9 cellular contexts compared by ENCODE assay signal in genomic region chrX:46587158-46587557, GRCh38. TPM values are rescaled to one million over a fixed set of nuclear protein-coding genes. Genes with fewer than 3 reads are reported as not detected.
DNase-seq lines count a peak whose midpoint lies in the region; ATAC-seq and TF ChIP-seq lines count a peak whose summit lies in the region.
"Had no signal": no experiment of that assay in that cellular context is flagged by ENCODE, and none has a peak within 500 bp of the region (broad histone marks: within the 10 kb centered on the region; RNA-seq: fewer than 3 reads in every experiment).

No MANE protein-coding gene starts in this region.

- no peaks in the 10 kb centered on the region for H3K27me3 ChIP-seq in gastrocnemius medialis

- peaks cover 11% of the 10 kb centered on the region for H3K36me3 Mint-ChIP-seq in activated CD4-positive, alpha-beta T cell treated with anti-CD3 and anti-CD28 coated beads, Interleukin-2, amount 10 ng/mL, durations not matched to agents 24 days and 14 days (ENCODE audit: low read depth)
- no peaks in the 10 kb centered on the region for H3K36me3 Mint-ChIP-seq in activated naive CD8-positive, alpha-beta T cell treated with anti-CD3 and anti-CD28 coated beads, Interleukin-2, amount 50 U/mL, for 24 hours (ENCODE audit: low read depth)
- H3K36me3 Mint-ChIP-seq in naive thymus-derived CD8-positive, alpha-beta T cell = no peaks in the 10 kb centered on the region
- H3K36me3 Mint-ChIP-seq: IgD-negative memory B cell had no signal

- peak; percentile 59 for DNase-seq in activated CD4-positive, alpha-beta T cell treated with anti-CD3 and anti-CD28 coated beads, Interleukin-2, amount 10 ng/mL, durations not matched to agents 24 days and 14 days
- DNase-seq in activated CD4-positive, alpha-beta T cell treated with anti-CD3 and anti-CD28 coated beads, Interleukin-2, amount 50 U/mL, for 1 hour = no peak
- DNase-seq in activated naive CD8-positive, alpha-beta T cell treated with anti-CD3 and anti-CD28 coated beads, Interleukin-2, amount 50 U/mL, for 24 hours = no peak
- DNase-seq in gastrocnemius medialis (no peak), SIG-M5 (lab: John Stamatoyannopoulos, UW) (no peak)
- no peak for DNase-seq in effector CD4-positive, alpha-beta T cell
- DNase-seq in naive thymus-derived CD8-positive, alpha-beta T cell = no peak

- no peaks in the 10 kb centered on the region for H3K27me3 Mint-ChIP-seq in activated CD4-positive, alpha-beta T cell treated with anti-CD3 and anti-CD28 coated beads, Interleukin-2, amount 10 ng/mL, durations not matched to agents 24 days and 14 days
- no peaks in the 10 kb centered on the region for H3K27me3 Mint-ChIP-seq in activated naive CD8-positive, alpha-beta T cell treated with anti-CD3 and anti-CD28 coated beads, Interleukin-2, amount 50 U/mL, for 24 hours
- H3K27me3 Mint-ChIP-seq in naive thymus-derived CD8-positive, alpha-beta T cell = no peaks in the 10 kb centered on the region
- H3K27me3 Mint-ChIP-seq: IgD-negative memory B cell had no signal

- H3K9me3 Mint-ChIP-seq in activated CD4-positive, alpha-beta T cell treated with anti-CD3 and anti-CD28 coated beads, Interleukin-2, amount 10 ng/mL, durations not matched to agents 24 days and 14 days = no peaks in the 10 kb centered on the region
- no peaks in the 10 kb centered on the region for H3K9me3 Mint-ChIP-seq in activated naive CD8-positive, alpha-beta T cell treated with anti-CD3 and anti-CD28 coated beads, Interleukin-2, amount 50 U/mL, for 24 hours
- H3K9me3 Mint-ChIP-seq in naive thymus-derived CD8-positive, alpha-beta T cell = peaks cover 0 to 2% (median 0%) of the 10 kb centered on the region in 9 donors
- H3K9me3 Mint-ChIP-seq: IgD-negative memory B cell had no signal

- H3K36me3 ChIP-seq in gastrocnemius medialis = no peaks in the 10 kb centered on the region

- no peak for TF ChIP-seq CTCF in gastrocnemius medialis (IDR thresholded peaks at IDR 0.05 in 4 of 5, conservative IDR thresholded peaks at IDR 0.05 in 1 of 5)

- no peak overlapping the region for H3K4me3 ChIP-seq in gastrocnemius medialis

- H3K4me1 Mint-ChIP-seq in activated CD4-positive, alpha-beta T cell treated with anti-CD3 and anti-CD28 coated beads, Interleukin-2, amount 10 ng/mL, durations not matched to agents 24 days and 14 days = peaks cover 25% of the 10 kb centered on the region
- H3K4me1 Mint-ChIP-seq in activated naive CD8-positive, alpha-beta T cell treated with anti-CD3 and anti-CD28 coated beads, Interleukin-2, amount 50 U/mL, for 24 hours = peaks cover 26% of the 10 kb centered on the region
- H3K4me1 Mint-ChIP-seq in naive thymus-derived CD8-positive, alpha-beta T cell = peaks cover 3 to 36% (median 14%) of the 10 kb centered on the region in 4 donors

- H3K4me3 Mint-ChIP-seq in activated CD4-positive, alpha-beta T cell treated with anti-CD3 and anti-CD28 coated beads, Interleukin-2, amount 10 ng/mL, durations not matched to agents 24 days and 14 days = peak overlapping the region; percentile 69
- H3K4me3 Mint-ChIP-seq in activated naive CD8-positive, alpha-beta T cell treated with anti-CD3 and anti-CD28 coated beads, Interleukin-2, amount 50 U/mL, for 24 hours = no peak overlapping the region
- peak overlapping the region in 1 of 10 donors; percentile 9 for H3K4me3 Mint-ChIP-seq in naive thymus-derived CD8-positive, alpha-beta T cell

- peaks cover 6 to 24% of the 10 kb centered on the region in 2 donors for H3K4me1 ChIP-seq in gastrocnemius medialis

- peak; percentile 56 for ATAC-seq in HG03064 (IDR thresholded peaks at IDR 0.05; ENCODE audit: low read depth, unreplicated experiment)
- ATAC-seq in activated naive CD8-positive, alpha-beta T cell treated with anti-CD3 and anti-CD28 coated beads, Interleukin-2, amount 50 U/mL, for 24 hours = peak; percentile 66
- ATAC-seq in gastrocnemius medialis = no peak
- ATAC-seq in naive thymus-derived CD8-positive, alpha-beta T cell = no peak

- peak overlapping the region in 3 of 4 donors; percentile 23 to 63 (median 61) for H3K27ac ChIP-seq in gastrocnemius medialis

- POLR2A ChIA-PET in naive thymus-derived CD8-positive, alpha-beta T cell (lab: Charles Lee) = no interaction called here

- intact Hi-C loops in activated CD4-positive, alpha-beta T cell treated with anti-CD3 and anti-CD28 coated beads, Interleukin-2, amount 10 ng/mL, durations not matched to agents 24 days and 14 days (cut with micrococcal nuclease) = loop anchor here (1.0 to 5.0 kb wide), 4 partner anchors 15 to 125 kb away; partner anchors contain the start of gene ZNF674
- intact Hi-C loops in gastrocnemius medialis (cut with DNase I; ENCODE audit: low total_unique reads) = loop anchor here (5.0 kb wide), 1 partner anchor 40 kb away; no protein-coding TSS in a partner anchor

- H3K9me3 ChIP-seq in gastrocnemius medialis = no peaks in the 10 kb centered on the region

- peak overlapping the region; percentile 89 for H3K27ac Mint-ChIP-seq in activated CD4-positive, alpha-beta T cell treated with anti-CD3 and anti-CD28 coated beads, Interleukin-2, amount 10 ng/mL, durations not matched to agents 24 days and 14 days
- H3K27ac Mint-ChIP-seq in activated naive CD8-positive, alpha-beta T cell treated with anti-CD3 and anti-CD28 coated beads, Interleukin-2, amount 50 U/mL, for 24 hours = peak overlapping the region; percentile 52
- peak overlapping the region in 1 of 10 donors; percentile 42 for H3K27ac Mint-ChIP-seq in naive thymus-derived CD8-positive, alpha-beta T cell
- H3K27ac Mint-ChIP-seq: IgD-negative memory B cell had no signal

- no peak for TF ChIP-seq POLR2A in gastrocnemius medialis (IDR thresholded peaks at IDR 0.05)

- in situ Hi-C loops in gastrocnemius medialis (cut with MboI; ENCODE audit: low sequenced_read_pairs in 4 of 4) = no loop called here

RNA-seq across cellular contexts. Expression of gene CHST7, which starts 13.6 kb away (rescaled TPM):
- total RNA-seq in activated CD4-positive, alpha-beta T cell treated with anti-CD3 and anti-CD28 coated beads, Interleukin-2, amount 10 ng/mL, durations not matched to agents 24 days and 14 days = 6.5 and 6.9 TPM in 2 replicates
- 10 to 100 TPM; 15.1 to 16.9 (median 15.8) TPM for total RNA-seq in gastrocnemius medialis
- under 1 TPM; 0.52 to 0.74 TPM for total RNA-seq in naive thymus-derived CD8-positive, alpha-beta T cell
- polyA plus RNA-seq in naive thymus-derived CD8-positive, alpha-beta T cell = 1 to 10 TPM in 1 of 3 donors, under 1 TPM in 2; 0.11 to 1.1 (median 0.60) TPM

RNA-seq across cellular contexts. Expression of gene ZNF674, which starts 41.9 kb away (rescaled TPM):
- total RNA-seq in activated CD4-positive, alpha-beta T cell treated with anti-CD3 and anti-CD28 coated beads, Interleukin-2, amount 10 ng/mL, durations not matched to agents 24 days and 14 days = 2.1 and 2.6 TPM in 2 replicates
- 1 to 10 TPM; 1.4 to 2.6 (median 2.1) TPM for total RNA-seq in gastrocnemius medialis
- total RNA-seq in naive thymus-derived CD8-positive, alpha-beta T cell = 1 to 10 TPM; 4.4 to 6.0 TPM
- under 1 TPM in 2 of 3 donors, not detected in 1; 0.36 to 0.79 TPM for polyA plus RNA-seq in naive thymus-derived CD8-positive, alpha-beta T cell

Comparison
In these comparisons a context has a peak if more than half of its experiments do, and no peak if none do; other contexts are left out.
1. ATAC-seq: peak in HG03064 (single experiment) and activated naive CD8-positive, alpha-beta T cell treated with anti-CD3 and anti-CD28 coated beads, Interleukin-2, amount 50 U/mL, for 24 hours (single experiment); none in gastrocnemius medialis (0 of 2) and naive thymus-derived CD8-positive, alpha-beta T cell (0 of 2).